1 cellular context compared by ENCODE assay signal in genomic region chr12:71664411-71665108, GRCh38.
TF ChIP-seq lines count a peak whose summit lies in the region.

No MANE protein-coding gene starts in this region.

TF ChIP-seq in HepG2, 621 proteins besides CTCF, POLR2A, EP300 and RAD21 (continued from another document and continues in another):
- TF ChIP-seq PRDM15 (CRISPR knock-in tag; IDR thresholded peaks at IDR 0.05): no peak
- TF ChIP-seq BCL6 (CRISPR knock-in tag; IDR thresholded peaks at IDR 0.05): no peak
- TF ChIP-seq YEATS4 (CRISPR knock-in tag; IDR thresholded peaks at IDR 0.05; ENCODE audit: borderline replicate concordance): 0 out of 2 replicates have a peak, but pooled peaks have one; percentile 27
- no peak for TF ChIP-seq ZNF292 (CRISPR knock-in tag; IDR thresholded peaks at IDR 0.05; ENCODE audit: borderline replicate concordance, low read depth)
- TF ChIP-seq ZNF766 (CRISPR knock-in tag; IDR thresholded peaks at IDR 0.05; ENCODE audit: borderline replicate concordance): no peak; the same call in 1 of the 2 replicates
- TF ChIP-seq, protein P1, sequence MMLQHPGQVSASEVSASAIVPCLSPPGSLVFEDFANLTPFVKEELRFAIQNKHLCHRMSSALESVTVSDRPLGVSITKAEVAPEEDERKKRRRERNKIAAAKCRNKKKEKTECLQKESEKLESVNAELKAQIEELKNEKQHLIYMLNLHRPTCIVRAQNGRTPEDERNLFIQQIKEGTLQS (CRISPR knock-in tag; IDR thresholded peaks at IDR 0.05): no peak
- TF ChIP-seq NONO (IDR thresholded peaks at IDR 0.05): no peak
- TF ChIP-seq NONO (CRISPR knock-in tag; conservative IDR thresholded peaks at IDR 0.05): no peak
- no peak for TF ChIP-seq ZNF136 (CRISPR knock-in tag; IDR thresholded peaks at IDR 0.05; ENCODE audit: low read depth)
- no peak for TF ChIP-seq RXRA (CRISPR knock-in tag; IDR thresholded peaks at IDR 0.05)
- TF ChIP-seq, protein P2, sequence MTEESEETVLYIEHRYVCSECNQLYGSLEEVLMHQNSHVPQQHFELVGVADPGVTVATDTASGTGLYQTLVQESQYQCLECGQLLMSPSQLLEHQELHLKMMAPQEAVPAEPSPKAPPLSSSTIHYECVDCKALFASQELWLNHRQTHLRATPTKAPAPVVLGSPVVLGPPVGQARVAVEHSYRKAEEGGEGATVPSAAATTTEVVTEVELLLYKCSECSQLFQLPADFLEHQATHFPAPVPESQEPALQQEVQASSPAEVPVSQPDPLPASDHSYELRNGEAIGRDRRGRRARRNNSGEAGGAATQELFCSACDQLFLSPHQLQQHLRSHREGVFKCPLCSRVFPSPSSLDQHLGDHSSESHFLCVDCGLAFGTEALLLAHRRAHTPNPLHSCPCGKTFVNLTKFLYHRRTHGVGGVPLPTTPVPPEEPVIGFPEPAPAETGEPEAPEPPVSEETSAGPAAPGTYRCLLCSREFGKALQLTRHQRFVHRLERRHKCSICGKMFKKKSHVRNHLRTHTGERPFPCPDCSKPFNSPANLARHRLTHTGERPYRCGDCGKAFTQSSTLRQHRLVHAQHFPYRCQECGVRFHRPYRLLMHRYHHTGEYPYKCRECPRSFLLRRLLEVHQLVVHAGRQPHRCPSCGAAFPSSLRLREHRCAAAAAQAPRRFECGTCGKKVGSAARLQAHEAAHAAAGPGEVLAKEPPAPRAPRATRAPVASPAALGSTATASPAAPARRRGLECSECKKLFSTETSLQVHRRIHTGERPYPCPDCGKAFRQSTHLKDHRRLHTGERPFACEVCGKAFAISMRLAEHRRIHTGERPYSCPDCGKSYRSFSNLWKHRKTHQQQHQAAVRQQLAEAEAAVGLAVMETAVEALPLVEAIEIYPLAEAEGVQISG (CRISPR knock-in tag; IDR thresholded peaks at IDR 0.05): no peak
- TF ChIP-seq THAP9 (CRISPR knock-in tag; IDR thresholded peaks at IDR 0.05; ENCODE audit: borderline replicate concordance): peak; percentile 21; the same call in 1 of the 2 replicates
- TF ChIP-seq, protein P3, sequence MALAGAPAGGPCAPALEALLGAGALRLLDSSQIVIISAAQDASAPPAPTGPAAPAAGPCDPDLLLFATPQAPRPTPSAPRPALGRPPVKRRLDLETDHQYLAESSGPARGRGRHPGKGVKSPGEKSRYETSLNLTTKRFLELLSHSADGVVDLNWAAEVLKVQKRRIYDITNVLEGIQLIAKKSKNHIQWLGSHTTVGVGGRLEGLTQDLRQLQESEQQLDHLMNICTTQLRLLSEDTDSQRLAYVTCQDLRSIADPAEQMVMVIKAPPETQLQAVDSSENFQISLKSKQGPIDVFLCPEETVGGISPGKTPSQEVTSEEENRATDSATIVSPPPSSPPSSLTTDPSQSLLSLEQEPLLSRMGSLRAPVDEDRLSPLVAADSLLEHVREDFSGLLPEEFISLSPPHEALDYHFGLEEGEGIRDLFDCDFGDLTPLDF (CRISPR knock-in tag; IDR thresholded peaks at IDR 0.05): no peak
- TF ChIP-seq ZNF276 (CRISPR knock-in tag; IDR thresholded peaks at IDR 0.05; ENCODE audit: low read depth): 0 out of 2 replicates have a peak, but pooled peaks have one; percentile 45
- no peak for TF ChIP-seq ZNF556 (CRISPR knock-in tag; IDR thresholded peaks at IDR 0.05; ENCODE audit: borderline replicate concordance)
- no peak for TF ChIP-seq NR3C1 (CRISPR knock-in tag; IDR thresholded peaks at IDR 0.05)
- TF ChIP-seq, protein P4, sequence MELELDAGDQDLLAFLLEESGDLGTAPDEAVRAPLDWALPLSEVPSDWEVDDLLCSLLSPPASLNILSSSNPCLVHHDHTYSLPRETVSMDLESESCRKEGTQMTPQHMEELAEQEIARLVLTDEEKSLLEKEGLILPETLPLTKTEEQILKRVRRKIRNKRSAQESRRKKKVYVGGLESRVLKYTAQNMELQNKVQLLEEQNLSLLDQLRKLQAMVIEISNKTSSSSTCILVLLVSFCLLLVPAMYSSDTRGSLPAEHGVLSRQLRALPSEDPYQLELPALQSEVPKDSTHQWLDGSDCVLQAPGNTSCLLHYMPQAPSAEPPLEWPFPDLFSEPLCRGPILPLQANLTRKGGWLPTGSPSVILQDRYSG (CRISPR knock-in tag; IDR thresholded peaks at IDR 0.05): no peak
- no peak for TF ChIP-seq LCORL (IDR thresholded peaks at IDR 0.05)
- no peak for TF ChIP-seq LCORL (CRISPR knock-in tag; IDR thresholded peaks at IDR 0.05)
- no peak for TF ChIP-seq ZNF549 (CRISPR knock-in tag; IDR thresholded peaks at IDR 0.05)
- no peak for TF ChIP-seq HNRNPK (IDR thresholded peaks at IDR 0.05; ENCODE audit: low read depth, low read length, poor library complexity, severe bottlenecking)
- no peak for TF ChIP-seq ZNF749 (CRISPR knock-in tag; IDR thresholded peaks at IDR 0.05; ENCODE audit: borderline replicate concordance)
- TF ChIP-seq, protein P5, sequence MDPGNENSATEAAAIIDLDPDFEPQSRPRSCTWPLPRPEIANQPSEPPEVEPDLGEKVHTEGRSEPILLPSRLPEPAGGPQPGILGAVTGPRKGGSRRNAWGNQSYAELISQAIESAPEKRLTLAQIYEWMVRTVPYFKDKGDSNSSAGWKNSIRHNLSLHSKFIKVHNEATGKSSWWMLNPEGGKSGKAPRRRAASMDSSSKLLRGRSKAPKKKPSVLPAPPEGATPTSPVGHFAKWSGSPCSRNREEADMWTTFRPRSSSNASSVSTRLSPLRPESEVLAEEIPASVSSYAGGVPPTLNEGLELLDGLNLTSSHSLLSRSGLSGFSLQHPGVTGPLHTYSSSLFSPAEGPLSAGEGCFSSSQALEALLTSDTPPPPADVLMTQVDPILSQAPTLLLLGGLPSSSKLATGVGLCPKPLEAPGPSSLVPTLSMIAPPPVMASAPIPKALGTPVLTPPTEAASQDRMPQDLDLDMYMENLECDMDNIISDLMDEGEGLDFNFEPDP (CRISPR knock-in tag; conservative IDR thresholded peaks at IDR 0.05): 0 out of 2 replicates have a peak, but pooled peaks have one; percentile 70
- no peak for TF ChIP-seq PREB (CRISPR knock-in tag; IDR thresholded peaks at IDR 0.05)
- peak; percentile 17; the same call in 1 of the 2 replicates for TF ChIP-seq KDM5B (CRISPR knock-in tag; IDR thresholded peaks at IDR 0.05; ENCODE audit: borderline replicate concordance)
- no peak for TF ChIP-seq IKZF1 (IDR thresholded peaks at IDR 0.05)
- TF ChIP-seq HOXA7 (CRISPR knock-in tag; IDR thresholded peaks at IDR 0.05): peak; percentile 5; the same call in 1 of the 2 replicates
- no peak for TF ChIP-seq ETV6 (CRISPR knock-in tag; conservative IDR thresholded peaks at IDR 0.05)
- TF ChIP-seq ETV5 (CRISPR knock-in tag; IDR thresholded peaks at IDR 0.05; ENCODE audit: borderline replicate concordance): no peak
- no peak for TF ChIP-seq MZF1 (CRISPR knock-in tag; IDR thresholded peaks at IDR 0.05; ENCODE audit: borderline replicate concordance)
- TF ChIP-seq ZMYM4 (CRISPR knock-in tag; IDR thresholded peaks at IDR 0.05): no peak
- TF ChIP-seq NRL (CRISPR knock-in tag; IDR thresholded peaks at IDR 0.05; ENCODE audit: borderline replicate concordance): 0 out of 2 replicates have a peak, but pooled peaks have one; percentile 40
- TF ChIP-seq ZBTB8A (CRISPR knock-in tag; IDR thresholded peaks at IDR 0.05; ENCODE audit: borderline replicate concordance, low read depth): no peak
- TF ChIP-seq, protein P6, sequence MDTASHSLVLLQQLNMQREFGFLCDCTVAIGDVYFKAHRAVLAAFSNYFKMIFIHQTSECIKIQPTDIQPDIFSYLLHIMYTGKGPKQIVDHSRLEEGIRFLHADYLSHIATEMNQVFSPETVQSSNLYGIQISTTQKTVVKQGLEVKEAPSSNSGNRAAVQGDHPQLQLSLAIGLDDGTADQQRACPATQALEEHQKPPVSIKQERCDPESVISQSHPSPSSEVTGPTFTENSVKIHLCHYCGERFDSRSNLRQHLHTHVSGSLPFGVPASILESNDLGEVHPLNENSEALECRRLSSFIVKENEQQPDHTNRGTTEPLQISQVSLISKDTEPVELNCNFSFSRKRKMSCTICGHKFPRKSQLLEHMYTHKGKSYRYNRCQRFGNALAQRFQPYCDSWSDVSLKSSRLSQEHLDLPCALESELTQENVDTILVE (CRISPR knock-in tag; IDR thresholded peaks at IDR 0.05): no peak
- TF ChIP-seq ZNF24 (IDR thresholded peaks at IDR 0.05): no peak
- TF ChIP-seq, protein P7, sequence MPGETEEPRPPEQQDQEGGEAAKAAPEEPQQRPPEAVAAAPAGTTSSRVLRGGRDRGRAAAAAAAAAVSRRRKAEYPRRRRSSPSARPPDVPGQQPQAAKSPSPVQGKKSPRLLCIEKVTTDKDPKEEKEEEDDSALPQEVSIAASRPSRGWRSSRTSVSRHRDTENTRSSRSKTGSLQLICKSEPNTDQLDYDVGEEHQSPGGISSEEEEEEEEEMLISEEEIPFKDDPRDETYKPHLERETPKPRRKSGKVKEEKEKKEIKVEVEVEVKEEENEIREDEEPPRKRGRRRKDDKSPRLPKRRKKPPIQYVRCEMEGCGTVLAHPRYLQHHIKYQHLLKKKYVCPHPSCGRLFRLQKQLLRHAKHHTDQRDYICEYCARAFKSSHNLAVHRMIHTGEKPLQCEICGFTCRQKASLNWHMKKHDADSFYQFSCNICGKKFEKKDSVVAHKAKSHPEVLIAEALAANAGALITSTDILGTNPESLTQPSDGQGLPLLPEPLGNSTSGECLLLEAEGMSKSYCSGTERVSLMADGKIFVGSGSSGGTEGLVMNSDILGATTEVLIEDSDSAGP (CRISPR knock-in tag; IDR thresholded peaks at IDR 0.05; ENCODE audit: borderline replicate concordance): no peak; the same call in 1 of the 2 replicates
- TF ChIP-seq ZSCAN9 (CRISPR knock-in tag; IDR thresholded peaks at IDR 0.05; ENCODE audit: borderline replicate concordance): no peak; the same call in 1 of the 2 replicates
- TF ChIP-seq CHD4 (IDR thresholded peaks at IDR 0.05; ENCODE audit: borderline replicate concordance, low read length): no peak
- no peak; the same call in 1 of the 2 replicates for TF ChIP-seq ZNF580 (CRISPR knock-in tag; IDR thresholded peaks at IDR 0.05; ENCODE audit: borderline replicate concordance, low read depth)
- TF ChIP-seq ZC3H4 (CRISPR knock-in tag; IDR thresholded peaks at IDR 0.05; ENCODE audit: borderline replicate concordance): peak; percentile 99; the same call in 1 of the 2 replicates
- TF ChIP-seq FOXA1 (IDR thresholded peaks at IDR 0.05): no peak
- TF ChIP-seq FOXA1 (CRISPR knock-in tag; IDR thresholded peaks at IDR 0.05): 0 out of 2 replicates have a peak, but pooled peaks have one; percentile 3
